Comparison of ENCODE assay signal across 20 cellular contexts in the genomic region with DNA sequence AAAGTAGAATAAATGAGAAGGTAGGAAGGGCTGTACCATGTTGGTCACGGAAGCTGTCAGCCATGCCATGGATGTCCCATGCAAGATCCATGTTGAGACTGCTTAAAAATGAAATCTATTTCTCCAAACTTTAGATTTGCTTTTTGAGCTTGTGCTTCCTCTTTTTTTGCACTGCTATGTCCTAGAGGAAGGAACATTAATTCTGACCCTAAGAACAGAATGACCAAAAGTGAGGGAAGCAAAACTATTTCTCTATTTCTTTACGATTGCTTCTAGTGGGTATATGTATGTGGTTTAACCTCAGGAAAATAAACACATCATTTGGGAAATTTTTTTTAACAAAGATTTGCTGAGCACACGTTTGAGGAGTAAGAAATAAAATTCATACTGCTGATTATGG.
DNase-seq lines count a peak whose midpoint lies in the region; ATAC-seq, FAIRE-seq and TF ChIP-seq lines count a peak whose summit lies in the region.
"Had no signal": no experiment of that assay in that cellular context is flagged by ENCODE, and none has a peak within 500 bp of the region (broad histone marks: within the 10 kb centered on the region; RNA-seq: fewer than 3 reads in every experiment).

No MANE protein-coding gene starts in this region.

- H3K27ac ChIP-seq in lung (ENCODE audit: low read depth in 1 of 2, low read length in 1 of 2) (no peak overlapping the region), WERI-Rb-1 (no peak overlapping the region)
- H3K27ac ChIP-seq: vagina had no signal

- intact Hi-C loops in activated T-helper 2 cell treated with anti-CD3 and anti-CD28 coated beads, Interferon-gamma antibody, Interleukin-2, Interleukin-4, amounts not matched to agents 10 μg/mL and 5 μg/mL and 100 μg/mL, durations not matched to agents 14 hours and 24 hours and 36 hours (cut with micrococcal nuclease), result no loop called here

- H3K4me1 ChIP-seq in lung (ENCODE audit: control insufficient read depth in 2 of 2, insufficient read depth in 2 of 2, low read length in 2 of 2), result no peaks in the 10 kb centered on the region
- H3K4me1 ChIP-seq: vagina had no signal

- peaks cover 9 to 13% of the 10 kb centered on the region in 2 donors for H3K36me3 ChIP-seq in lung (ENCODE audit: control insufficient read depth in 2 of 2, insufficient read depth in 2 of 2, low read length in 2 of 2)
- H3K36me3 ChIP-seq in WERI-Rb-1, result peaks cover 26% of the 10 kb centered on the region

- no peak for FAIRE-seq in GM12892 (lab: Jason Lieb, UNC)
- FAIRE-seq: endothelial cell of umbilical vein had no signal

- H3K27ac Mint-ChIP-seq in activated T-helper 2 cell treated with anti-CD3 and anti-CD28 coated beads, Interferon-gamma antibody, Interleukin-2, Interleukin-4, amounts not matched to agents 10 μg/mL and 5 μg/mL and 100 μg/mL, durations not matched to agents 14 hours and 24 hours and 36 hours, result peak overlapping the region; percentile 83

- ATAC-seq in lung (ENCODE audit: insufficient read depth, low FRiP score), result peak; percentile 27
- ATAC-seq: PC-3 had no signal

- no peak for TF ChIP-seq POLR2A in GM12892 (IDR thresholded peaks at IDR 0.05; ENCODE audit: low read depth, low read length)

- TF ChIP-seq CTCF in lung (IDR thresholded peaks at IDR 0.05; ENCODE audit: control extremely low read depth, extremely low read depth) (no peak), WERI-Rb-1 (IDR thresholded peaks at IDR 0.05; ENCODE audit: low read depth, low read length) (no peak), foreskin fibroblast (IDR thresholded peaks at IDR 0.05; ENCODE audit: low read depth, low read length) (no peak)

- H3K9me3 ChIP-seq in lung (ENCODE audit: control insufficient read depth in 2 of 2, insufficient read depth in 1 of 2, low read length in 1 of 2) (no peaks in the 10 kb centered on the region), WERI-Rb-1 (ENCODE audit: severe bottlenecking) (no peaks in the 10 kb centered on the region)
- H3K9me3 ChIP-seq: vagina had no signal

- H3K27me3 ChIP-seq in lung (ENCODE audit: control insufficient read depth, insufficient read depth) (no peaks in the 10 kb centered on the region), WERI-Rb-1 (ENCODE audit: insufficient read depth, low read depth, severe bottlenecking) (no peaks in the 10 kb centered on the region)
- H3K27me3 ChIP-seq: vagina had no signal

- no peaks in the 10 kb centered on the region for H3K9me3 Mint-ChIP-seq in activated T-helper 2 cell treated with anti-CD3 and anti-CD28 coated beads, Interferon-gamma antibody, Interleukin-2, Interleukin-4, amounts not matched to agents 10 μg/mL and 5 μg/mL and 100 μg/mL, durations not matched to agents 14 hours and 24 hours and 36 hours

- peaks cover 83% of the 10 kb centered on the region for H3K36me3 Mint-ChIP-seq in activated T-helper 2 cell treated with anti-CD3 and anti-CD28 coated beads, Interferon-gamma antibody, Interleukin-2, Interleukin-4, amounts not matched to agents 10 μg/mL and 5 μg/mL and 100 μg/mL, durations not matched to agents 14 hours and 24 hours and 36 hours (ENCODE audit: low read depth)

- H3K4me1 Mint-ChIP-seq in activated T-helper 2 cell treated with anti-CD3 and anti-CD28 coated beads, Interferon-gamma antibody, Interleukin-2, Interleukin-4, amounts not matched to agents 10 μg/mL and 5 μg/mL and 100 μg/mL, durations not matched to agents 14 hours and 24 hours and 36 hours (ENCODE audit: low read depth), result peaks cover 23% of the 10 kb centered on the region

- no peaks in the 10 kb centered on the region for H3K27me3 Mint-ChIP-seq in activated T-helper 2 cell treated with anti-CD3 and anti-CD28 coated beads, Interferon-gamma antibody, Interleukin-2, Interleukin-4, amounts not matched to agents 10 μg/mL and 5 μg/mL and 100 μg/mL, durations not matched to agents 14 hours and 24 hours and 36 hours (ENCODE audit: low read depth)

- 43 to 70% methylated on average over 3 of the region's 3 CpGs for WGBS in lung, 2 donors

- H3K4me3 ChIP-seq in lung, result no peak overlapping the region
- no peak overlapping the region for H3K4me3 ChIP-seq in WERI-Rb-1 (ENCODE audit: low read depth, low read length)
- H3K4me3 ChIP-seq in foreskin fibroblast (ENCODE audit: low read depth in 1 of 2, low read length in 2 of 2), result no peak overlapping the region
- H3K4me3 ChIP-seq: vagina had no signal

- no peak overlapping the region for H3K4me3 Mint-ChIP-seq in activated T-helper 2 cell treated with anti-CD3 and anti-CD28 coated beads, Interferon-gamma antibody, Interleukin-2, Interleukin-4, amounts not matched to agents 10 μg/mL and 5 μg/mL and 100 μg/mL, durations not matched to agents 14 hours and 24 hours and 36 hours (ENCODE audit: low read depth)

- peak; percentile 71 for DNase-seq in CD1c-positive myeloid dendritic cell (ENCODE audit: extremely low spot score)
- peak; percentile 15 to 22 for DNase-seq in Kasumi-1 (lab: John Stamatoyannopoulos, UW)
- no peak for DNase-seq in activated T-helper 2 cell treated with anti-CD3 and anti-CD28 coated beads, Interferon-gamma antibody, Interleukin-2, Interleukin-4, amounts not matched to agents 10 μg/mL and 5 μg/mL and 100 μg/mL, durations not matched to agents 14 hours and 24 hours and 36 hours (ENCODE audit: low spot score)
- no peak for DNase-seq in lung (ENCODE audit: low spot score)
- DNase-seq in GM12892 (ENCODE audit: insufficient read length), result no peak
- DNase-seq in WERI-Rb-1, result no peak
- no peak for DNase-seq in foreskin fibroblast
- DNase-seq in NCI-H226, result no peak
- DNase-seq: activated gamma-delta T cell; C1 segment of cervical spinal cord; central memory CD4-positive, alpha-beta T cell; glutamatergic neuron; kidney glomerular epithelial cell; MM.1S; NCI-H2171 treated with DMSO at 0.1 percent for 48 hours; PC-3; stimulated activated CD4-positive, alpha-beta T cell treated with anti-CD3 and anti-CD28 coated beads, Interleukin-2, amount 100 ng/mL, for 24 hours; stimulated activated CD8-positive, alpha-beta memory T cell treated with anti-CD3 and anti-CD28 coated beads, Interleukin-4, amount 100 ng/mL, for 48 hours had no signal

Comparison
In these comparisons a context has a peak if more than half of its experiments do, and no peak if none do; other contexts are left out.
1. DNase-seq: peak in CD1c-positive myeloid dendritic cell (single experiment) and Kasumi-1 (2 of 2); none in activated T-helper 2 cell treated with anti-CD3 and anti-CD28 coated beads, Interferon-gamma antibody, Interleukin-2, Interleukin-4, amounts not matched to agents 10 μg/mL and 5 μg/mL and 100 μg/mL, durations not matched to agents 14 hours and 24 hours and 36 hours (single experiment), lung (single experiment), GM12892 (single experiment), WERI-Rb-1 (single experiment), foreskin fibroblast (0 of 2) and NCI-H226 (single experiment).